In genomic region chr15:67063689-67064606, GRCh38 we compare ENCODE assay signal across 1 cellular context.
TF ChIP-seq lines count a peak whose summit lies in the region.

No MANE protein-coding gene starts in this region.

TF ChIP-seq in WTC11, 78 proteins besides CTCF, POLR2A, EP300 and RAD21 (continued from another document and continues in another):
- 0 out of 2 replicates have a peak, but pooled peaks have one; percentile 14 for TF ChIP-seq AFF4 (CRISPR knock-in tag; IDR thresholded peaks at IDR 0.05; ENCODE audit: borderline replicate concordance)
- no peak for TF ChIP-seq RELA (CRISPR knock-in tag; IDR thresholded peaks at IDR 0.05; ENCODE audit: borderline replicate concordance)
- TF ChIP-seq ATF2 (CRISPR knock-in tag; IDR thresholded peaks at IDR 0.05; ENCODE audit: borderline replicate concordance, low read depth) = no peak
- TF ChIP-seq ZNF232 (CRISPR knock-in tag; IDR thresholded peaks at IDR 0.05) = 0 out of 2 replicates have a peak, but pooled peaks have one; percentile 41
- TF ChIP-seq ATF1 (CRISPR knock-in tag; IDR thresholded peaks at IDR 0.05) = no peak
- TF ChIP-seq HMGXB4 (CRISPR knock-in tag; IDR thresholded peaks at IDR 0.05) = peak; percentile 41; the same call in 1 of the 2 replicates
- TF ChIP-seq ESRRA (CRISPR knock-in tag; IDR thresholded peaks at IDR 0.05; ENCODE audit: borderline replicate concordance) = no peak
- TF ChIP-seq PREB (CRISPR knock-in tag; IDR thresholded peaks at IDR 0.05; ENCODE audit: borderline replicate concordance) = no peak
- TF ChIP-seq FOXP1 (CRISPR knock-in tag; IDR thresholded peaks at IDR 0.05; ENCODE audit: borderline replicate concordance) = peak; percentile 75; the same call in 1 of the 2 replicates
- TF ChIP-seq ZNF423 (CRISPR knock-in tag; IDR thresholded peaks at IDR 0.05) = peak; percentile 64; the same call in 1 of the 2 replicates
- TF ChIP-seq ERG (CRISPR knock-in tag; IDR thresholded peaks at IDR 0.05) = no peak
- TF ChIP-seq SMAD4 (CRISPR knock-in tag; IDR thresholded peaks at IDR 0.05) = no peak
- TF ChIP-seq E2F1 (CRISPR knock-in tag; IDR thresholded peaks at IDR 0.05) = no peak
- no peak for TF ChIP-seq TP53 (CRISPR knock-in tag; IDR thresholded peaks at IDR 0.05)
- TF ChIP-seq ELF4 (CRISPR knock-in tag; IDR thresholded peaks at IDR 0.05; ENCODE audit: low read depth) = no peak
- TF ChIP-seq ETV6 (CRISPR knock-in tag; IDR thresholded peaks at IDR 0.05) = peak; percentile 74
- no peak for TF ChIP-seq ZMAT4 (CRISPR knock-in tag; IDR thresholded peaks at IDR 0.05)
- no peak for TF ChIP-seq CREM (CRISPR knock-in tag; IDR thresholded peaks at IDR 0.05)
- TF ChIP-seq CDX4 (CRISPR knock-in tag; IDR thresholded peaks at IDR 0.05; ENCODE audit: borderline replicate concordance) = no peak
- TF ChIP-seq IRF1 (CRISPR knock-in tag; IDR thresholded peaks at IDR 0.05) = no peak
- TF ChIP-seq EMX1 (CRISPR knock-in tag; IDR thresholded peaks at IDR 0.05) = no peak
- no peak for TF ChIP-seq GRHL2 (CRISPR knock-in tag; IDR thresholded peaks at IDR 0.05; ENCODE audit: insufficient replicate concordance, severe bottlenecking)
- no peak for TF ChIP-seq NFATC4 (CRISPR knock-in tag; IDR thresholded peaks at IDR 0.05)
- TF ChIP-seq E2F5 (CRISPR knock-in tag; IDR thresholded peaks at IDR 0.05) = no peak
- no peak for TF ChIP-seq FOXJ3 (CRISPR knock-in tag; IDR thresholded peaks at IDR 0.05; ENCODE audit: borderline replicate concordance)
- no peak for TF ChIP-seq ZSCAN18 (CRISPR knock-in tag; IDR thresholded peaks at IDR 0.05)
- TF ChIP-seq ZNF317 (CRISPR knock-in tag; IDR thresholded peaks at IDR 0.05; ENCODE audit: borderline replicate concordance, low read depth) = no peak
- no peak for TF ChIP-seq ZNF396 (CRISPR knock-in tag; IDR thresholded peaks at IDR 0.05; ENCODE audit: borderline replicate concordance)
- no peak for TF ChIP-seq KAT7 (CRISPR knock-in tag; IDR thresholded peaks at IDR 0.05; ENCODE audit: borderline replicate concordance)
- peak; percentile 56 for TF ChIP-seq MAX (CRISPR knock-in tag; IDR thresholded peaks at IDR 0.05)
- no peak for TF ChIP-seq STAT6 (CRISPR knock-in tag; conservative IDR thresholded peaks at IDR 0.05; ENCODE audit: low read depth)
- no peak for TF ChIP-seq HMGA2 (CRISPR knock-in tag; IDR thresholded peaks at IDR 0.05)
- no peak for TF ChIP-seq ZNF671 (CRISPR knock-in tag; IDR thresholded peaks at IDR 0.05)
- no peak for TF ChIP-seq AR (CRISPR knock-in tag; IDR thresholded peaks at IDR 0.05)
- TF ChIP-seq NFYB (CRISPR knock-in tag; conservative IDR thresholded peaks at IDR 0.05; ENCODE audit: low read depth) = no peak
